10 cellular contexts compared by ENCODE assay signal in genomic region chr1:217369271-217369981, GRCh38.
DNase-seq lines count a peak whose midpoint lies in the region; ATAC-seq and TF ChIP-seq lines count a peak whose summit lies in the region.
"Had no signal": no experiment of that assay in that cellular context is flagged by ENCODE, and none has a peak within 500 bp of the region (broad histone marks: within the 10 kb centered on the region; RNA-seq: fewer than 3 reads in every experiment).

No MANE protein-coding gene starts in this region.

- no peaks in the 10 kb centered on the region for H3K36me3 ChIP-seq in OCI-LY7 (ENCODE audit: insufficient read depth, low read length)
- H3K36me3 ChIP-seq in osteoblast (ENCODE audit: insufficient read depth, low read length) = no peaks in the 10 kb centered on the region
- H3K36me3 ChIP-seq in Peyer's patch = no peaks in the 10 kb centered on the region
- H3K36me3 ChIP-seq: BLaER1 had no signal

- TF ChIP-seq CTCF in OCI-LY7 (conservative IDR thresholded peaks at IDR 0.05; ENCODE audit: low read length) (no peak), osteoblast (IDR thresholded peaks at IDR 0.05; ENCODE audit: extremely low read depth, low read depth, low read length) (no peak), Peyer's patch (IDR thresholded peaks at IDR 0.05) (no peak)

- CTCF ChIA-PET in OCI-LY7 (lab: Charles Lee; ENCODE audit: unreplicated experiment) = no interaction called here

- H3K79me2 ChIP-seq in OCI-LY7 (ENCODE audit: insufficient read depth, low read depth, low read length) (no peaks in the 10 kb centered on the region), osteoblast (ENCODE audit: insufficient read depth, low read length) (no peaks in the 10 kb centered on the region)

- no TSS peak for BruUV-seq in OCI-LY7 (replicated peaks; lab: Mats Ljungman, UMichigan)

- H4K20me1 ChIP-seq in OCI-LY7 (ENCODE audit: insufficient read depth, low read length) = no peaks in the 10 kb centered on the region
- no peaks in the 10 kb centered on the region for H4K20me1 ChIP-seq in osteoblast (ENCODE audit: insufficient read depth, low read length)
- H4K20me1 ChIP-seq: BLaER1 had no signal

- intact Hi-C loops in OCI-LY7 (cut with micrococcal nuclease; ENCODE audit: unreplicated experiment) = no loop called here

- POLR2A ChIA-PET in OCI-LY7 (lab: Charles Lee) = interaction anchor here (0.8 kb wide), 1 partner anchor 183 kb away, joined by 3 read pairs; no protein-coding TSS in a partner anchor

- ATAC-seq in GM19452 (IDR thresholded peaks at IDR 0.05; ENCODE audit: unreplicated experiment) (peak; percentile 88), HG03025 (IDR thresholded peaks at IDR 0.05; ENCODE audit: low FRiP score, unreplicated experiment) (peak; percentile 95)

- no peaks in the 10 kb centered on the region for H3K27me3 ChIP-seq in osteoblast (ENCODE audit: insufficient read depth, low read length)
- H3K27me3 ChIP-seq in Peyer's patch = no peaks in the 10 kb centered on the region
- H3K27me3 ChIP-seq: BLaER1 had no signal

- H3K9me2 ChIP-seq in OCI-LY7 (ENCODE audit: insufficient read depth, low read length) = no peaks in the 10 kb centered on the region

- H2AFZ ChIP-seq in OCI-LY7 (ENCODE audit: low read length) (no peak overlapping the region), osteoblast (ENCODE audit: low read length) (no peak overlapping the region)

- DNase-seq in OCI-LY7 (ENCODE audit: low spot score) (no peak), 8988T (no peak), NCI-H146 (lab: John Stamatoyannopoulos, UW) (no peak), osteoblast (ENCODE audit: insufficient read length, low spot score, missing footprints) (no peak), Peyer's patch (no peak)

- H3K27ac ChIP-seq in OCI-LY7 (ENCODE audit: low read depth, low read length, poor library complexity, severe bottlenecking) = no peak overlapping the region
- no peak overlapping the region for H3K27ac ChIP-seq in osteoblast (ENCODE audit: low read depth, low read length)
- H3K27ac ChIP-seq in Peyer's patch = no peak overlapping the region
- H3K27ac ChIP-seq: BLaER1, skin epidermis had no signal

- TF ChIP-seq POLR2A in Peyer's patch (IDR thresholded peaks at IDR 0.05) = no peak

- H3K4me3 ChIP-seq in GM08714 (ENCODE audit: low read length) (peak overlapping the region; percentile 56; the same call in 1 of the 2 replicates), OCI-LY7 (ENCODE audit: low read depth, low read length, poor library complexity, severe bottlenecking) (no peak overlapping the region), osteoblast (ENCODE audit: insufficient read depth, low read length) (no peak overlapping the region), Peyer's patch (no peak overlapping the region)
- H3K4me3 ChIP-seq: BLaER1, skin epidermis had no signal

- H3K9me3 ChIP-seq in OCI-LY7 (ENCODE audit: low read length) = no peaks in the 10 kb centered on the region
- H3K9me3 ChIP-seq in osteoblast (ENCODE audit: low read depth, low read length) = peaks cover 1% of the 10 kb centered on the region
- H3K9me3 ChIP-seq in Peyer's patch = no peaks in the 10 kb centered on the region

- H3K4me1 ChIP-seq in OCI-LY7 (ENCODE audit: insufficient read depth, low read length, poor library complexity, severe bottlenecking) (no peaks in the 10 kb centered on the region), osteoblast (ENCODE audit: insufficient read depth, low read length) (no peaks in the 10 kb centered on the region), Peyer's patch (no peaks in the 10 kb centered on the region)
- H3K4me1 ChIP-seq: BLaER1 had no signal

- peak overlapping the region; percentile 17; the same call in 1 of the 2 replicates for H3K4me2 ChIP-seq in OCI-LY7 (ENCODE audit: low read length)
- no peak overlapping the region for H3K4me2 ChIP-seq in osteoblast (ENCODE audit: insufficient read depth, low read length)
- H3K4me2 ChIP-seq: BLaER1 had no signal
